In the genomic region with DNA sequence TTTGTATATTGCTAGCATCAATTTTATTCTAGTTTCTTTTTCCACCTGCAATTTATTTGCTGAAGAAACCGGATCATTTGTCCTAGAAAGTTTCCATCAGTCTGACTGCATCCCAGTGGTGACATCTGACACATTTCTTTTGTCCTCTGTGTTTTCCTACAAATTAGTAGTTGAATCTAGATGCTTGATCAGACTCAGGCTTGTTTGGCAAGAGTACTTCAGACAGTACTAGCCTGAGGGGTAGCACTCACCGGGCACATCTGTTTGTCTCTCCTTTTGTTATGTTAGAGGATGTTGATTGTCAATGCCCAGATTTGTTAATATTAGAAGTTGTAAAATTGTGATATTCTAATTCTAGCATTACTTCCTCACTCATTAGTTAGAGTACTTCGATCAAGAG, we compare ENCODE assay signal across 26 cellular contexts.
DNase-seq lines count a peak whose midpoint lies in the region; ATAC-seq and TF ChIP-seq lines count a peak whose summit lies in the region.
"Had no signal": no experiment of that assay in that cellular context is flagged by ENCODE, and none has a peak within 500 bp of the region (broad histone marks: within the 10 kb centered on the region; RNA-seq: fewer than 3 reads in every experiment).

No MANE protein-coding gene starts in this region.

- H3K4me2 ChIP-seq in Karpas-422 (ENCODE audit: low read depth, low read length, poor library complexity, severe bottlenecking): no peak overlapping the region
- H3K4me2 ChIP-seq: BLaER1 treated with 17β-estradiol and CSF1 and Interleukin-3, amounts not matched to agents 10 nM and 100 nM had no signal

- no peaks in the 10 kb centered on the region for H3K4me1 Mint-ChIP-seq in effector memory CD8-positive, alpha-beta T cell (ENCODE audit: low read depth in 2 of 2)
- H3K4me1 Mint-ChIP-seq: activated CD4-positive, alpha-beta T cell treated with anti-CD3 and anti-CD28 coated beads, Interleukin-2, amount 10 ng/mL, durations not matched to agents 7 days and 5 days; IgD-negative memory B cell; mesothelial cell of epicardium; naive B cell had no signal

- no peak overlapping the region for H3K4me3 Mint-ChIP-seq in effector memory CD8-positive, alpha-beta T cell
- H3K4me3 Mint-ChIP-seq: activated CD4-positive, alpha-beta T cell treated with anti-CD3 and anti-CD28 coated beads, Interleukin-2, amount 10 ng/mL, durations not matched to agents 7 days and 5 days; activated T-cell treated with anti-CD3 and anti-CD28 coated beads, Interleukin-2, amount 50 U/mL, for 4 hours; IgD-negative memory B cell; mesothelial cell of epicardium; naive B cell had no signal

- H3K36me3 ChIP-seq in Karpas-422 (ENCODE audit: insufficient read depth, low read length): no peaks in the 10 kb centered on the region
- no peaks in the 10 kb centered on the region for H3K36me3 ChIP-seq in ascending aorta
- H3K36me3 ChIP-seq: neutrophil, right lobe of liver, transverse colon had no signal

- H4K20me1 ChIP-seq in Karpas-422 (ENCODE audit: insufficient read depth, low read depth, low read length): no peaks in the 10 kb centered on the region
- H4K20me1 ChIP-seq: BLaER1 treated with 17β-estradiol and CSF1 and Interleukin-3, amounts not matched to agents 10 nM and 100 nM had no signal

- H3K9me2 ChIP-seq in Karpas-422 (replicated peaks; ENCODE audit: insufficient read depth, low read length): no peaks in the 10 kb centered on the region

- peak; percentile 72 for DNase-seq in DMS53 (lab: John Stamatoyannopoulos, UW)
- peak; percentile 31 for DNase-seq in Karpas-422
- DNase-seq in NCI-H345 (lab: John Stamatoyannopoulos, UW): peak; percentile 81
- DNase-seq in epithelial cell of esophagus (ENCODE audit: low read depth): peak; percentile 71
- no peak for DNase-seq in effector memory CD8-positive, alpha-beta T cell
- no peak for DNase-seq in ascending aorta (ENCODE audit: low spot score in 2 of 2)
- DNase-seq: activated CD4-positive, alpha-beta T cell treated with anti-CD3 and anti-CD28 coated beads, Interleukin-2, amount 10 ng/mL, durations not matched to agents 7 days and 5 days; activated naive CD4-positive, alpha-beta T cell; activated T-cell treated with anti-CD3 and anti-CD28 coated beads, Interleukin-2, amount 50 U/mL, for 4 hours; Caco-2; cerebellar nuclear complex; dorsolateral prefrontal cortex; left ventricle myocardium superior; naive B cell; NCI-H1694 treated with DMSO at 0.1 percent for 48 hours; NCI-H226; right lobe of liver; SHP77; stimulated activated CD4-positive, alpha-beta T cell treated with anti-CD3 and anti-CD28 coated beads, Interleukin-2, amount 100 ng/mL, for 48 hours; transverse colon had no signal

- H3K27me3 ChIP-seq in Karpas-422 (ENCODE audit: low read length): no peaks in the 10 kb centered on the region
- no peaks in the 10 kb centered on the region for H3K27me3 ChIP-seq in ascending aorta
- H3K27me3 ChIP-seq: BLaER1 treated with 17β-estradiol and CSF1 and Interleukin-3, amounts not matched to agents 10 nM and 100 nM; dorsolateral prefrontal cortex; neutrophil; right lobe of liver; transverse colon had no signal

- H3K27ac Mint-ChIP-seq in effector memory CD8-positive, alpha-beta T cell: no peak overlapping the region
- H3K27ac Mint-ChIP-seq: activated CD4-positive, alpha-beta T cell treated with anti-CD3 and anti-CD28 coated beads, Interleukin-2, amount 10 ng/mL, durations not matched to agents 7 days and 5 days; IgD-negative memory B cell; mesothelial cell of epicardium; naive B cell; progenitor cell of endocrine pancreas had no signal

- H3K27ac ChIP-seq in Karpas-422 (ENCODE audit: low read length) (no peak overlapping the region), ascending aorta (no peak overlapping the region)
- H3K27ac ChIP-seq: BLaER1 treated with 17β-estradiol and CSF1 and Interleukin-3, amounts not matched to agents 10 nM and 100 nM; dorsolateral prefrontal cortex; neutrophil; right lobe of liver; transverse colon had no signal

- H3K79me2 ChIP-seq in Karpas-422 (ENCODE audit: low read length): no peaks in the 10 kb centered on the region

- H3K4me1 ChIP-seq in Karpas-422 (ENCODE audit: low read length): no peaks in the 10 kb centered on the region
- no peaks in the 10 kb centered on the region for H3K4me1 ChIP-seq in ascending aorta
- H3K4me1 ChIP-seq: BLaER1 treated with 17β-estradiol and CSF1 and Interleukin-3, amounts not matched to agents 10 nM and 100 nM; right lobe of liver; transverse colon had no signal

- H3K9me3 ChIP-seq in Karpas-422 (ENCODE audit: low read length) (no peaks in the 10 kb centered on the region), ascending aorta (peaks cover 0 to 5% of the 10 kb centered on the region in 2 donors)
- H3K9me3 ChIP-seq: neutrophil, right lobe of liver, transverse colon had no signal

- intact Hi-C loops in ascending aorta (cut with DNase I): loop anchor here (10.0 kb wide), 2 partner anchors 106 to 436 kb away; a partner anchor contains a TSS

- ATAC-seq in effector memory CD8-positive, alpha-beta T cell (replicated peaks): no peak
- no peak for ATAC-seq in GM19452 (IDR thresholded peaks at IDR 0.05; ENCODE audit: unreplicated experiment)
- ATAC-seq: activated T-cell treated with anti-CD3 and anti-CD28 coated beads, Interleukin-2, amount 50 U/mL, for 4 hours; left ventricle myocardium superior; right lobe of liver had no signal

- TF ChIP-seq CTCF in epithelial cell of esophagus (IDR thresholded peaks at IDR 0.05; ENCODE audit: insufficient read depth, low read depth, low read length, missing control alignments) (no peak), ascending aorta (IDR thresholded peaks at IDR 0.05) (no peak)

- H3K27me3 Mint-ChIP-seq in effector memory CD8-positive, alpha-beta T cell: no peaks in the 10 kb centered on the region
- H3K27me3 Mint-ChIP-seq: activated CD4-positive, alpha-beta T cell treated with anti-CD3 and anti-CD28 coated beads, Interleukin-2, amount 10 ng/mL, durations not matched to agents 7 days and 5 days; IgD-negative memory B cell; naive B cell; progenitor cell of endocrine pancreas had no signal

- H3K9me3 Mint-ChIP-seq in effector memory CD8-positive, alpha-beta T cell: no peaks in the 10 kb centered on the region

- no peaks in the 10 kb centered on the region for H3K36me3 Mint-ChIP-seq in effector memory CD8-positive, alpha-beta T cell (ENCODE audit: insufficient read depth)

- H3K9ac ChIP-seq in Karpas-422 (ENCODE audit: low read length): no peak overlapping the region
- H3K9ac ChIP-seq: BLaER1 treated with 17β-estradiol and CSF1 and Interleukin-3, amounts not matched to agents 10 nM and 100 nM had no signal

- no peak overlapping the region for H3K4me3 ChIP-seq in Karpas-422 (ENCODE audit: low read length)
- no peak overlapping the region for H3K4me3 ChIP-seq in epithelial cell of esophagus (ENCODE audit: low read length)
- no peak overlapping the region for H3K4me3 ChIP-seq in ascending aorta
- H3K4me3 ChIP-seq: BLaER1 treated with 17β-estradiol and CSF1 and Interleukin-3, amounts not matched to agents 10 nM and 100 nM; dorsolateral prefrontal cortex; right lobe of liver; transverse colon had no signal

- no peak overlapping the region for H2AFZ ChIP-seq in Karpas-422 (ENCODE audit: low read length)

Comparison
In these comparisons a context has a peak if more than half of its experiments do, and no peak if none do; other contexts are left out.
1. DNase-seq: peak in DMS53 (single experiment), Karpas-422 (single experiment), NCI-H345 (single experiment) and epithelial cell of esophagus (single experiment); none in effector memory CD8-positive, alpha-beta T cell (0 of 3) and ascending aorta (0 of 2).